ENCODE assay signal across 2 cellular contexts in the genomic region with DNA sequence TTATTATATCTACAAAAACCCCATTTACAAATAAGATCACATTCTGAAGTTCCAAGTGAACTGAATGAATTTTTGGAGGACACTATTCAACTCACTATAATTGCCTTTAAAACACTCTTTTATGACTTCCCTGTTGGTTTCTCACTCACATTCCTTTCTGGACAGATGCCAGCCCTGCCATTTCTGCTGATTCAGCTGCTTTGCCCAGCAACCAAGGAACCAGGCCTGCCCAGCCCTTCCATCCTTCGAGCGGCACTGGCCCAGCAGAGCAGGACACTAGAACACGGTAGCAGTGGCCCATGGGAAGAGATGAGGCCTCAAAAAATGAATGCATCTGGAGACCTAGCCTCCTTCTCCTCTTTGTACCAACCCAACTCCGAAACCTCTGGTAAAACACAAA. TPM values are rescaled to one million over a fixed set of nuclear protein-coding genes. Genes with fewer than 3 reads are reported as not detected.
"Had no signal": no experiment of that assay in that cellular context is flagged by ENCODE, and none has a peak within 500 bp of the region (broad histone marks: within the 10 kb centered on the region; RNA-seq: fewer than 3 reads in every experiment).

No MANE protein-coding gene starts in this region.

RNA-seq across cellular contexts. Expression of a gene that starts 50.5 kb away (rescaled TPM):
- total RNA-seq: ascending aorta, bronchial epithelial cell had no signal
